8 cellular contexts compared by ENCODE assay signal in the genomic region with DNA sequence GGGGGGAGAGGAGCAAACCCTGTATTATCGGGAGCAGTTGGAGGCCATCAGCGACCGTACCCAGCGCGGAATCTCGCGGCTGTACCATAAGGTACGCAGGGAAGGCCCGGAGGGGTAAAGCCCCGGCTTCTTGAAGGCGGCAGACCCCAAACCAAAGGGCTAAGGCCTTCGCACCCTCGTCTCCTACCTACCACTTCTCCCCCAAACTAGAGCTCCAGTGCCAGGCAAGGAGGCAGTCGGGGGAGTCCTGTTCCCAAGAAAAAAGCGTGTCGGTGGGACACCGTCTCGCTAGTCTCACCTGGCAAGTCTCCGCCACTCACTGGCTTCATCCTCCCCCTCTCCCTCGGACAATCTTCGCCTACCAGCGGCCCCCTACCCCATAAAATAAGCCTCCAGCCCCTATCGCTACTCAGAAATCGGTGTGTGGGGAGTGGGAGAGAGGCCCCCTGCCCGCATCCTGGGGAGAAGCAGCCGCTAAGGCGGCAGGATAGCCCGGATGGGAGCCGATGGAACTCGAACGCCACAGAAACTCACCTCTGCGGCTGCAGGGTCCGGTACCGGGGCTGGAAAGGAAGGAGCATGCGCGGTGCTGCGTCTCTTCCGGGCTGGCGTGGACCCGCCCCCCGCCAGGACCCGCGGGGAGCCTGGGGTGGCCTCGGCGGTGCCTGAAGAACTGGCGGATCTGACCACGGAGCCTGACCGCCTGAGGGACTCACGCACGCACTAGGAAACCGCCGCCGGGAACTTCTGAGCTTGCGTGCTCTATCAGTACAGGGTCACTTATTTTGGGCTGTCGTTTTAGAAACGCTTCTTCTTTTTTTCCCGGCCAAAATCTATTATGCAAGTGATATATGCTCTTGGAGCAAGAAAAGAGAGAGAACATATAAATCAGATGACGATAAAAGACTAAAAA. TPM values are rescaled to one million over a fixed set of nuclear protein-coding genes. Genes with fewer than 3 reads are reported as not detected.
DNase-seq lines count a peak whose midpoint lies in the region; ATAC-seq and TF ChIP-seq lines count a peak whose summit lies in the region.

RPS10 (minus strand) TSS at position 572 of the 913 bp plus-strand sequence. CDS start 848 bp downstream, outside the sequence.

- peaks cover 3% of the 10 kb centered on the region for H3K4me1 ChIP-seq in ovary (ENCODE audit: insufficient read depth)
- no peaks in the 10 kb centered on the region for H3K4me1 ChIP-seq in thymus (ENCODE audit: control insufficient read depth, insufficient read depth, low read length)

- TF ChIP-seq POLR2A in ovary (IDR thresholded peaks at IDR 0.05), result peak; percentile 76

- H3K27ac ChIP-seq in ovary (peak within 1 kb of the TSS; percentile 31 to 76), thymus (ENCODE audit: low read depth) (peak within 1 kb of the TSS; percentile 77)

- TF ChIP-seq EP300 in ovary (IDR thresholded peaks at IDR 0.05), result no peak

- no peaks in the 10 kb centered on the region for H3K9me3 Mint-ChIP-seq in activated naive CD8-positive, alpha-beta T cell treated with anti-CD3 and anti-CD28 coated beads, Interleukin-2, amount 50 U/mL, for 24 hours

- H3K27me3 ChIP-seq in GM06990 (replicated peaks; ENCODE audit: control insufficient read depth, insufficient read depth, low read length) (no peaks in the 10 kb centered on the region), ovary (no peaks in the 10 kb centered on the region), thymus (ENCODE audit: control insufficient read depth, insufficient read depth) (no peaks in the 10 kb centered on the region)

- peak within 1 kb of the TSS; percentile 96 for H3K4me3 Mint-ChIP-seq in activated naive CD8-positive, alpha-beta T cell treated with anti-CD3 and anti-CD28 coated beads, Interleukin-2, amount 50 U/mL, for 24 hours

- H3K4me3 ChIP-seq in GM06990 (replicated peaks; ENCODE audit: low read depth, low read length) (peak within 1 kb of the TSS; percentile 76), ovary (peak within 1 kb of the TSS; percentile 65), thymus (ENCODE audit: low read length) (peak within 1 kb of the TSS; percentile 66)

- ATAC-seq in HG02759 (IDR thresholded peaks at IDR 0.05; ENCODE audit: unreplicated experiment) (peak; percentile 93), Right ventricle myocardium inferior (peak; percentile 99)
- ATAC-seq in activated naive CD8-positive, alpha-beta T cell treated with anti-CD3 and anti-CD28 coated beads, Interleukin-2, amount 50 U/mL, for 24 hours, result peak; percentile 85

- no peaks in the 10 kb centered on the region for H3K9me3 ChIP-seq in ovary
- no peaks in the 10 kb centered on the region for H3K9me3 ChIP-seq in thymus (ENCODE audit: control insufficient read depth)

- peak within 1 kb of the TSS; percentile 100 for H3K27ac Mint-ChIP-seq in activated naive CD8-positive, alpha-beta T cell treated with anti-CD3 and anti-CD28 coated beads, Interleukin-2, amount 50 U/mL, for 24 hours

- H3K36me3 ChIP-seq in GM06990 (ENCODE audit: control insufficient read depth, insufficient read depth, low read length) (peaks cover 15% of the 10 kb centered on the region), ovary (no peaks in the 10 kb centered on the region), thymus (ENCODE audit: control insufficient read depth, insufficient read depth) (peaks cover 31% of the 10 kb centered on the region)

- WGBS in ovary, 3 donors, result 0 to 1% (median 0%) methylated on average over 56 to 58 of the region's 58 CpGs
- WGBS in thymus, result under 1% methylated on average over 57 of the region's 58 CpGs

- peaks cover 36% of the 10 kb centered on the region for H3K4me1 Mint-ChIP-seq in activated naive CD8-positive, alpha-beta T cell treated with anti-CD3 and anti-CD28 coated beads, Interleukin-2, amount 50 U/mL, for 24 hours

- DNase-seq in GM06990 (ENCODE audit: extremely low read depth, insufficient read length) (peak; percentile 94), NCI-H1436 treated with DMSO at 0.1 percent for 48 hours (lab: John Stamatoyannopoulos, UW) (peak; percentile 60), T follicular helper cell (ENCODE audit: low read depth) (peak; percentile 79), Right ventricle myocardium inferior (ENCODE audit: missing footprints) (peak; percentile 97), ovary (peak; percentile 90 to 97 (median 93))
- DNase-seq in activated naive CD8-positive, alpha-beta T cell treated with anti-CD3 and anti-CD28 coated beads, Interleukin-2, amount 50 U/mL, for 24 hours, result peak; percentile 96

- no peak for TF ChIP-seq CTCF in GM06990 (IDR thresholded peaks at IDR 0.05; ENCODE audit: insufficient read depth, low read length, poor library complexity, severe bottlenecking)
- TF ChIP-seq CTCF in ovary (IDR thresholded peaks at IDR 0.05), result no peak

- intact Hi-C loops in Right ventricle myocardium inferior (cut with DNase I), result loop anchor here (1.0 kb wide), 1 partner anchor 30 kb away; no protein-coding TSS in a partner anchor
- intact Hi-C loops in ovary (cut with DNase I), result loop anchor here in 1 of 4 donors (10.0 kb wide), 1 partner anchor 189 kb away; no protein-coding TSS in a partner anchor

- no peaks in the 10 kb centered on the region for H3K27me3 Mint-ChIP-seq in activated naive CD8-positive, alpha-beta T cell treated with anti-CD3 and anti-CD28 coated beads, Interleukin-2, amount 50 U/mL, for 24 hours

- H3K36me3 Mint-ChIP-seq in activated naive CD8-positive, alpha-beta T cell treated with anti-CD3 and anti-CD28 coated beads, Interleukin-2, amount 50 U/mL, for 24 hours (ENCODE audit: low read depth), result peaks cover 43% of the 10 kb centered on the region

RNA-seq across cellular contexts. Expression of gene RPS10, which starts in this region (rescaled TPM):
- total RNA-seq in Right ventricle myocardium inferior (718 TPM), ovary (over 10,000 TPM in 1 of 7 donors, 1,000 to 10,000 TPM in 6; 2,362 to 10,077 (median 2,497) TPM)
- polyA plus RNA-seq in ovary (1,000 to 10,000 TPM; 1,945 to 5,240 TPM), thymus (2,778 TPM)

Comparison
In these comparisons a context has a peak if more than half of its experiments do, and no peak if none do; other contexts are left out.
1. Peak in every context shown above with its lines: DNase-seq, ATAC-seq, H3K4me3 ChIP-seq and H3K27ac ChIP-seq.